ENCODE assay signal across 25 cellular contexts in the genomic region with DNA sequence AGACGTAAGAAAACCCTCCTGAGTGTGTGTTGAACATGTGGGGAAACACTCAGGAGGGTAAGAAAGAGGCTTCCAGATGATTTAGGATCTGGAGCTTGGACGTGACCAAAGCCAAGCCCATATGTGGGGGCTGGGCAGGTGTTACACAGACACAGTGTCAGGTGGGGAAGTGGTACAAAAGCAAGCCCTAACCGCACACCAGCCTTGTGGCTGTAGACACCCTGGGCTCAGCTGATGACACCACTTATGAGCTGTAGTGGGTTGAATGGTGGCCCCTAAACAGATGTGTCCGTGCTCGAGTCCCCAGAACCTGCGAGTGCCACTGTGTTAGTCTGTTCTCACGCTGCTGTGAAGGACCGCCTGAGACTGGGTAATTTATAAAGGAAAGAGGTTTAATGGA. TPM values are rescaled to one million over a fixed set of nuclear protein-coding genes. Genes with fewer than 3 reads are reported as not detected.
"Had no signal": no experiment of that assay in that cellular context is flagged by ENCODE, and none has a peak within 500 bp of the region (broad histone marks: within the 10 kb centered on the region; RNA-seq: fewer than 3 reads in every experiment).

No MANE protein-coding gene starts in this region.

- H3K4me3 Mint-ChIP-seq: activated CD4-positive, alpha-beta T cell treated with anti-CD3 and anti-CD28 coated beads for 36 hours; activated naive CD4-positive, alpha-beta T cell treated with anti-CD3 and anti-CD28 coated beads for 36 hours; activated naive CD8-positive, alpha-beta T cell treated with anti-CD3 and anti-CD28 coated beads for 36 hours; activated T-helper 1 cell treated with anti-CD3 and anti-CD28 coated beads, Interleukin-12 subunit alpha, Interleukin-12 subunit beta, Interleukin-2, Interleukin-4 antibody, amounts not matched to agents 30 ng/mL and 10 ng/mL and 1 ng/mL, durations not matched to agents 14 hours and 24 hours and 36 hours; brain had no signal

- H3K4me1 Mint-ChIP-seq: activated CD4-positive, alpha-beta T cell treated with anti-CD3 and anti-CD28 coated beads for 36 hours; activated naive CD8-positive, alpha-beta T cell treated with anti-CD3 and anti-CD28 coated beads for 36 hours had no signal

- H3K36me3 Mint-ChIP-seq: brain had no signal

- H3K27ac Mint-ChIP-seq: activated CD4-positive, alpha-beta T cell treated with anti-CD3 and anti-CD28 coated beads for 36 hours; activated naive CD4-positive, alpha-beta T cell treated with anti-CD3 and anti-CD28 coated beads for 36 hours; activated naive CD8-positive, alpha-beta T cell treated with anti-CD3 and anti-CD28 coated beads for 36 hours; activated T-helper 1 cell treated with anti-CD3 and anti-CD28 coated beads, Interleukin-12 subunit alpha, Interleukin-12 subunit beta, Interleukin-2, Interleukin-4 antibody, amounts not matched to agents 30 ng/mL and 10 ng/mL and 1 ng/mL, durations not matched to agents 14 hours and 24 hours and 36 hours; brain had no signal

- H3K27me3 Mint-ChIP-seq: activated naive CD8-positive, alpha-beta T cell treated with anti-CD3 and anti-CD28 coated beads for 36 hours had no signal

- DNase-seq: activated CD4-positive, alpha-beta T cell treated with anti-CD3 and anti-CD28 coated beads for 36 hours; activated CD4-positive, alpha-beta T cell treated with anti-CD3 and anti-CD28 coated beads, Interleukin-2, amount 50 U/mL, for 4 hours; activated CD4-positive, CD25-positive, alpha-beta regulatory T cell; activated CD8-positive, alpha-beta memory T cell treated with anti-CD3 and anti-CD28 coated beads, Interleukin-2, amount 50 U/mL, for 4 hours; activated effector memory CD4-positive, alpha-beta T cell treated with anti-CD3 and anti-CD28 coated beads, Interleukin-2, amount 50 U/mL, for 16 hours; activated naive CD4-positive, alpha-beta T cell treated with anti-CD3 and anti-CD28 coated beads for 36 hours; activated naive CD8-positive, alpha-beta T cell treated with anti-CD3 and anti-CD28 coated beads for 36 hours; activated T-cell treated with anti-CD3 and anti-CD28 coated beads, Interleukin-2, amount 50 U/mL, for 1 hour; adrenal gland; cerebellar nuclear complex; dorsolateral prefrontal cortex; effector memory CD4-positive, alpha-beta T cell; erythroblast; left cardiac atrium; left ventricle myocardium superior; stimulated activated CD4-positive, alpha-beta T cell treated with anti-CD3 and anti-CD28 coated beads, Interleukin-1b, Interleukin-23, amount 100 ng/mL, for 48 hours; stimulated activated naive CD4-positive, alpha-beta T cell; T-helper 1 cell; testis; transverse colon had no signal

- ATAC-seq: activated CD4-positive, alpha-beta T cell treated with anti-CD3 and anti-CD28 coated beads for 36 hours; gastroesophageal sphincter; left cardiac atrium; left ventricle myocardium superior had no signal

RNA-seq across cellular contexts. Expression of a gene that starts 25.0 kb away (rescaled TPM):
- total RNA-seq: ascending aorta, lung microvascular endothelial cell had no signal
